In genomic region chr1:108314815-108315214, GRCh38 we compare ENCODE assay signal across 27 cellular contexts.
"Had no signal": no experiment of that assay in that cellular context is flagged by ENCODE, and none has a peak within 500 bp of the region (broad histone marks: within the 10 kb centered on the region; RNA-seq: fewer than 3 reads in every experiment).

No MANE protein-coding gene starts in this region.

- H3K27ac ChIP-seq: stomach, suprapubic skin, testis, thoracic aorta, thyroid gland, tibial artery, tibial nerve, transverse colon, upper lobe of left lung, upper lobe of right lung, uterus, vagina had no signal

- DNase-seq: stimulated activated CD4-positive, alpha-beta T cell treated with anti-CD3 and anti-CD28 coated beads, Interleukin-2, amount 100 ng/mL, for 48 hours; stimulated activated CD4-positive, alpha-beta T cell treated with anti-CD3 and anti-CD28 coated beads, Interleukin-4, amount 100 ng/mL, for 1 hour; stimulated activated CD4-positive, alpha-beta T cell treated with anti-CD3 and anti-CD28 coated beads, Interleukin-4, amount 100 ng/mL, for 24 hours; stimulated activated CD4-positive, alpha-beta T cell treated with anti-CD3 and anti-CD28 coated beads, Interleukin-4, amount 100 ng/mL, for 4 hours; stimulated activated CD8-positive, alpha-beta memory T cell treated with anti-CD3 and anti-CD28 coated beads, Interleukin-4, amount 100 ng/mL, for 48 hours; stimulated activated naive B cell treated with anti-CD40 and anti-IgM and Interleukin-4, amounts not matched to agents 10 μg/mL and 1 μg/mL and 100 μg/mL, for 72 hours; stimulated activated naive CD4-positive, alpha-beta T cell; stimulated activated naive CD4-positive, alpha-beta T cell treated with Interleukin-2 at 50 U/mL for 16 hours; stimulated activated naive CD8-positive, alpha-beta T cell treated with anti-CD3 and anti-CD28 coated beads, Interleukin-15, amount 100 ng/mL, for 72 hours; stimulated activated naive CD8-positive, alpha-beta T cell treated with anti-CD3 and anti-CD28 coated beads, Interleukin-15, Interleukin-2, amounts not matched to agents 100 U/mL and 50 U/mL, for 24 hours; stomach; substantia nigra; testis; thyroid gland; tibial artery; transverse colon; trophoblast cell; upper lobe of left lung; upper lobe of right lung; uterus had no signal

- FAIRE-seq: urothelium cell line had no signal

- H3K27me3 ChIP-seq: stomach, suprapubic skin, testis, thyroid gland, tibial artery, tibial nerve, upper lobe of left lung, upper lobe of right lung, uterus, vagina had no signal

- ATAC-seq: stimulated activated effector memory CD8-positive, alpha-beta T cell treated with anti-CD3 and anti-CD28 coated beads, Interleukin-12 subunit alpha, Interleukin-12 subunit beta, amount 100 ng/mL, for 72 hours; stimulated activated memory B cell treated with anti-CD40 and anti-IgM and Interleukin-4, amounts not matched to agents 10 μg/mL and 1 μg/mL and 100 μg/mL, for 72 hours; stimulated activated naive B cell treated with anti-CD40 and anti-IgM and Interleukin-4, amounts not matched to agents 10 μg/mL and 1 μg/mL and 100 μg/mL, for 72 hours; stimulated activated naive CD8-positive, alpha-beta T cell treated with anti-CD3 and anti-CD28 coated beads, Interleukin-15, amount 100 ng/mL, for 72 hours; stimulated activated naive CD8-positive, alpha-beta T cell treated with anti-CD3 and anti-CD28 coated beads, Interleukin-15, Interleukin-2, amounts not matched to agents 100 U/mL and 50 U/mL, for 24 hours; upper lobe of right lung had no signal

- H3K36me3 ChIP-seq: stomach, suprapubic skin, thoracic aorta, thyroid gland, tibial artery, tibial nerve, transverse colon, upper lobe of left lung, upper lobe of right lung, uterus, vagina had no signal

- H3K4me3 ChIP-seq: stomach, suprapubic skin, testis, thoracic aorta, thyroid gland, tibial artery, tibial nerve, transverse colon, upper lobe of left lung, upper lobe of right lung, uterus, vagina had no signal

- H3K9me3 ChIP-seq: stomach, suprapubic skin, testis, thoracic aorta, thyroid gland, tibial artery, tibial nerve, transverse colon, upper lobe of left lung, upper lobe of right lung, uterus, vagina had no signal

- H3K4me1 ChIP-seq: stomach, suprapubic skin, testis, thyroid gland, tibial artery, tibial nerve, transverse colon, upper lobe of left lung, upper lobe of right lung, uterus, vagina had no signal
